15 cellular contexts compared by ENCODE assay signal in the genomic region with DNA sequence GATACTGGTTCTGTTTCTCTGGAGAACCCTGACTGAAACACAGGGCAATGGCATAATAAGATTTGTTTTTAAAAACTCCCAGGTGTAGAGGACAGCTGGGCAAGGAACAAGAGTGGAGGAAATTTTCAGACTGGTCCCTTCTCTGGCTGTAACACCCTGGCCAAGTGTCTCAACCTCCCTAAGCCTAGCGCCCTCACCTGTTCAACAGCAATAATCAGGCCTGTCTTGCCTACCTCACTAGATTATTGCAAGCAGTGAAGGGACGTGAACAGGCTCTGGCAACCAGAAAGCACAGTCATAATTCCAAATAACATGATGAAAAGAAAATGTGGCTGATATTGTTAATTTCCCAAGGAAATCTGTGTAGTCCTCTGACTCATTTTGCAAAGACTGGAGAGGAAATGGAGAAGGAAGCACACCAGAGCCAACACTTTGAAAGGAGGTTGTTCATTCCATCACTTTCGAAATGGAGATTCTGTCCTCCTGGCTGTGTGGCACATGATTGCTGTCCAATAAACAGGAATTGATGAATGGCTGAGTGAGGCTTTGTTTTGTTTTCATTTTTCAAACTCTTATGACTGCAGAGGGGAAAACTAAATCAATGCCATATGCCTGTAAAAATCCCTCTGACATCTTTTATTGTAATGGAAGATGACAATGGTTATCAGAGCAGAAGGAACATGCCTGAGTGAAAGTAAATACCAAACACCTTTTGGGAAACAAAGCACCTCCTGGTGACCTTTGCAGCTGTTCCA.
A peak's percentile ranks its signal among the peaks of the same experiment; 100 is the strongest.
DNase-seq lines count a peak whose midpoint lies in the region; ATAC-seq and TF ChIP-seq lines count a peak whose summit lies in the region.
"Had no signal": no experiment of that assay in that cellular context is flagged by ENCODE, and none has a peak within 500 bp of the region (broad histone marks: within the 10 kb centered on the region; RNA-seq: fewer than 3 reads in every experiment).

No MANE protein-coding gene starts in this region.

- H3K79me2 ChIP-seq in Karpas-422 (ENCODE audit: low read length) (no peaks in the 10 kb centered on the region), osteoblast (ENCODE audit: insufficient read depth, low read length) (no peaks in the 10 kb centered on the region)

- H3K4me1 Mint-ChIP-seq in chondrocyte (ENCODE audit: low read depth), result peaks cover 4% of the 10 kb centered on the region
- H3K4me1 Mint-ChIP-seq: immature natural killer cell had no signal

- H3K9ac ChIP-seq in Karpas-422 (ENCODE audit: low read length), result no peak overlapping the region

- no peak for ATAC-seq in GM21390 (IDR thresholded peaks at IDR 0.05; ENCODE audit: unreplicated experiment)
- ATAC-seq: activated naive CD4-positive, alpha-beta T cell treated with anti-CD3 and anti-CD28 coated beads, Interleukin-2, amount 50 U/mL, for 72 hours had no signal

- H3K4me2 ChIP-seq in Karpas-422 (ENCODE audit: low read depth, low read length, poor library complexity, severe bottlenecking) (no peak overlapping the region), osteoblast (ENCODE audit: insufficient read depth, low read length) (no peak overlapping the region)

- TF ChIP-seq CTCF in chondrocyte (IDR thresholded peaks at IDR 0.05) (peak; percentile 10), osteoblast (IDR thresholded peaks at IDR 0.05; ENCODE audit: extremely low read depth, low read depth, low read length) (peak; percentile 9), GM10248 (IDR thresholded peaks at IDR 0.05; ENCODE audit: control extremely low read depth, extremely low read depth, low read depth, missing control alignments) (no peak), GM13976 (IDR thresholded peaks at IDR 0.05; ENCODE audit: borderline replicate concordance, control extremely low read depth, extremely low read depth, insufficient read depth, missing control alignments) (no peak)

- no peak overlapping the region for H3K27ac Mint-ChIP-seq in chondrocyte (ENCODE audit: unreplicated experiment)
- H3K27ac Mint-ChIP-seq: activated CD4-positive, alpha-beta memory T cell treated with anti-CD3 and anti-CD28 coated beads, Interleukin-2, amount 10 ng/mL, durations not matched to agents 7 days and 5 days; activated naive CD4-positive, alpha-beta T cell treated with anti-CD3 and anti-CD28 coated beads, Interleukin-2, amount 50 U/mL, for 72 hours; immature natural killer cell had no signal

- H3K9me3 Mint-ChIP-seq in chondrocyte (ENCODE audit: low read depth), result peaks cover 14% of the 10 kb centered on the region
- H3K9me3 Mint-ChIP-seq: activated CD4-positive, alpha-beta memory T cell treated with anti-CD3 and anti-CD28 coated beads, Interleukin-2, amount 10 ng/mL, durations not matched to agents 7 days and 5 days had no signal

- DNase-seq in DMS53 (lab: John Stamatoyannopoulos, UW) (peak; percentile 40), DMS53 treated with DMSO at 0.1 percent for 48 hours (lab: John Stamatoyannopoulos, UW; ENCODE audit: unreplicated experiment) (no peak), Karpas-422 (peak; percentile 48), chondrocyte (ENCODE audit: low spot score) (no peak), osteoblast (ENCODE audit: insufficient read length, low spot score, missing footprints) (no peak), GM10248 (ENCODE audit: extremely low spot score) (no peak), GM13976 (ENCODE audit: low spot score) (no peak)
- DNase-seq: activated CD4-positive, alpha-beta memory T cell treated with anti-CD3 and anti-CD28 coated beads, Interleukin-2, amount 10 ng/mL, durations not matched to agents 7 days and 5 days; effector CD4-positive, alpha-beta T cell; GF-D8; immature natural killer cell; stimulated activated naive CD4-positive, alpha-beta T cell treated with Interleukin-2 at 50 U/mL for 16 hours had no signal

- H3K36me3 ChIP-seq in Karpas-422 (ENCODE audit: insufficient read depth, low read length) (no peaks in the 10 kb centered on the region), osteoblast (ENCODE audit: insufficient read depth, low read length) (no peaks in the 10 kb centered on the region)
- H3K36me3 ChIP-seq: neutrophil had no signal

- H3K27ac ChIP-seq in Karpas-422 (ENCODE audit: low read length) (no peak overlapping the region), osteoblast (ENCODE audit: low read depth, low read length) (no peak overlapping the region)
- H3K27ac ChIP-seq: neutrophil had no signal

- H3K4me1 ChIP-seq in Karpas-422 (ENCODE audit: low read length), result no peaks in the 10 kb centered on the region
- H3K4me1 ChIP-seq in osteoblast (ENCODE audit: insufficient read depth, low read length), result no peaks in the 10 kb centered on the region

- CTCF ChIA-PET in GM10248 (lab: Yijun Ruan, JAX), result interaction anchor here (0.7 to 1.5 kb wide), 5 partner anchors 16 to 184 kb away, joined by 3 to 6 read pairs (median 3); no protein-coding TSS in a partner anchor

- H3K9me2 ChIP-seq in Karpas-422 (replicated peaks; ENCODE audit: insufficient read depth, low read length), result no peaks in the 10 kb centered on the region

- H3K9me3 ChIP-seq in Karpas-422 (ENCODE audit: low read length), result no peaks in the 10 kb centered on the region
- H3K9me3 ChIP-seq in osteoblast (ENCODE audit: low read depth, low read length), result no peaks in the 10 kb centered on the region
- H3K9me3 ChIP-seq: neutrophil had no signal

- in situ Hi-C loops in GM13976 (cut with MboI; ENCODE audit: low sequenced_read_pairs, unreplicated experiment), result no loop called here

- H4K20me1 ChIP-seq in Karpas-422 (ENCODE audit: insufficient read depth, low read depth, low read length) (no peaks in the 10 kb centered on the region), osteoblast (ENCODE audit: insufficient read depth, low read length) (no peaks in the 10 kb centered on the region)

- H3K36me3 Mint-ChIP-seq in chondrocyte (ENCODE audit: low read depth), result peaks cover 12% of the 10 kb centered on the region

- POLR2A ChIA-PET in GM10248 (lab: Yijun Ruan, JAX), result no interaction called here

- H3K4me3 ChIP-seq in Karpas-422 (ENCODE audit: low read length) (no peak overlapping the region), osteoblast (ENCODE audit: insufficient read depth, low read length) (no peak overlapping the region)

- H2AFZ ChIP-seq in Karpas-422 (ENCODE audit: low read length), result no peak overlapping the region
- H2AFZ ChIP-seq in osteoblast (ENCODE audit: low read length), result no peak overlapping the region

- no peaks in the 10 kb centered on the region for H3K27me3 Mint-ChIP-seq in chondrocyte (ENCODE audit: low read depth)
- H3K27me3 Mint-ChIP-seq: activated CD4-positive, alpha-beta memory T cell treated with anti-CD3 and anti-CD28 coated beads, Interleukin-2, amount 10 ng/mL, durations not matched to agents 7 days and 5 days had no signal

- H3K4me3 Mint-ChIP-seq in chondrocyte (ENCODE audit: unreplicated experiment), result no peak overlapping the region
- H3K4me3 Mint-ChIP-seq: activated CD4-positive, alpha-beta memory T cell treated with anti-CD3 and anti-CD28 coated beads, Interleukin-2, amount 10 ng/mL, durations not matched to agents 7 days and 5 days; immature natural killer cell had no signal

- H3K27me3 ChIP-seq in Karpas-422 (ENCODE audit: low read length) (no peaks in the 10 kb centered on the region), osteoblast (ENCODE audit: insufficient read depth, low read length) (no peaks in the 10 kb centered on the region)
- H3K27me3 ChIP-seq: neutrophil had no signal

Comparison
In these comparisons a context has a peak if more than half of its experiments do, and no peak if none do; other contexts are left out.
1. DNase-seq: peak in DMS53 (single experiment) and Karpas-422 (single experiment); none in DMS53 treated with DMSO at 0.1 percent for 48 hours (single experiment), chondrocyte (single experiment), osteoblast (single experiment), GM10248 (single experiment) and GM13976 (single experiment).
2. CTCF ChIP-seq: peak in chondrocyte (single experiment) and osteoblast (single experiment); none in GM10248 (single experiment) and GM13976 (single experiment).